20 cellular contexts compared by ENCODE assay signal in the genomic region with DNA sequence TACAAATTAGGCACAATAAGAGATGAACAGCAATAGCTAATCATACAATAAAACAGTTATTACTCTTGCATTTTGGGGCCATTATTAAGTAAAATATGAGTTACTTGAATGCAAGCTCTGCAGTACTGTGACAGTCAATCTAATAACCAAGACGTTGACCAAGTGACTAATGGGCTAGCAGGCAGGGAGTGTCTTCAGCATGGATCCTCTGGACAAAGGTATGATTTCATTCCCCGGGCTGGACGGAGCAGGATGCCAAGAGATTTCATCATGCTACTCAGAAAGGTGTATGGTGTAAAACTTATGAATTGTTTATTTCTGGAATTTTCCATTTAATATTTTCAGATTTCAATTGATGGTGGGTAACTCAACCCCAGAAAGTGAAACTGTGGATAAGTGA.
DNase-seq lines count a peak whose midpoint lies in the region; ATAC-seq and TF ChIP-seq lines count a peak whose summit lies in the region.
"Had no signal": no experiment of that assay in that cellular context is flagged by ENCODE, and none has a peak within 500 bp of the region (broad histone marks: within the 10 kb centered on the region; RNA-seq: fewer than 3 reads in every experiment).

No MANE protein-coding gene starts in this region.

- no peak for DNase-seq in CD4-positive, alpha-beta T cell
- DNase-seq in choroid plexus epithelial cell (ENCODE audit: low read depth), result peak; percentile 41
- no peak for DNase-seq in naive thymus-derived CD4-positive, alpha-beta T cell
- no peak for DNase-seq in heart left ventricle
- no peak for DNase-seq in NCI-H524 (lab: John Stamatoyannopoulos, UW)
- no peak for DNase-seq in COLO829 (ENCODE audit: low spot score)
- DNase-seq: activated CD4-positive, alpha-beta T cell treated with anti-CD3 and anti-CD28 coated beads, Interleukin-2, amount 50 U/mL, for 1 hour; activated T-cell treated with anti-CD3 and anti-CD28 coated beads, Interleukin-2, amount 50 U/mL, for 48 hours; AML-193; DMS153; esophagus squamous epithelium; Karpas-422; left lung; NCI-H1417; posterior cingulate gyrus; SHP77 treated with DMSO at 0.1 percent for 48 hours; T1000 had no signal

- H3K79me2 ChIP-seq in OCI-LY1 (ENCODE audit: insufficient read depth, low read length), result peaks cover 9% of the 10 kb centered on the region

- no peaks in the 10 kb centered on the region for H3K9me2 ChIP-seq in OCI-LY1 (ENCODE audit: low read depth, low read length)

- peaks cover 70% of the 10 kb centered on the region for H3K4me1 Mint-ChIP-seq in CD4-positive, alpha-beta T cell (ENCODE audit: low read depth)
- H3K4me1 Mint-ChIP-seq in naive thymus-derived CD4-positive, alpha-beta T cell, result peaks cover 28 to 79% (median 65%) of the 10 kb centered on the region in 7 donors

- no peaks in the 10 kb centered on the region for H3F3A ChIP-seq in OCI-LY1 (ENCODE audit: insufficient read depth, low read length)

- no peak overlapping the region for H3K27ac ChIP-seq in CD4-positive, alpha-beta T cell (ENCODE audit: low read depth, low read length)
- H3K27ac ChIP-seq in OCI-LY1 (ENCODE audit: low read depth, low read length, poor library complexity, severe bottlenecking) (peak overlapping the region; percentile 67), heart left ventricle (no peak overlapping the region)
- H3K27ac ChIP-seq in naive thymus-derived CD4-positive, alpha-beta T cell (ENCODE audit: low read depth, low read length), result no peak overlapping the region
- H3K27ac ChIP-seq: esophagus squamous epithelium, left lung had no signal

- H3K4me2 ChIP-seq in OCI-LY1 (ENCODE audit: low read length), result no peak overlapping the region

- H3K36me3 ChIP-seq in OCI-LY1 (ENCODE audit: insufficient read depth, low read length), result peaks cover 69% of the 10 kb centered on the region
- H3K36me3 ChIP-seq in naive thymus-derived CD4-positive, alpha-beta T cell (ENCODE audit: control insufficient read depth in 2 of 3, insufficient read depth in 3 of 3, low read length in 3 of 3), result peaks cover 0 to 21% (median 0%) of the 10 kb centered on the region in 3 experiments
- peaks cover 0 to 47% (median 12%) of the 10 kb centered on the region in 9 donors for H3K36me3 ChIP-seq in heart left ventricle

- WGBS in heart left ventricle, 4 donors, result 65 to 79% (median 72%) methylated on average over 3 of the region's 3 CpGs

- no peak for TF ChIP-seq POLR2A in heart left ventricle (IDR thresholded peaks at IDR 0.05)

- H3K4me3 ChIP-seq in OCI-LY1 (ENCODE audit: low read depth, low read length, poor library complexity, severe bottlenecking) (no peak overlapping the region), choroid plexus epithelial cell (ENCODE audit: low read depth, low read length) (no peak overlapping the region), heart left ventricle (no peak overlapping the region)
- no peak overlapping the region for H3K4me3 ChIP-seq in naive thymus-derived CD4-positive, alpha-beta T cell (ENCODE audit: low read length)
- H3K4me3 ChIP-seq: esophagus squamous epithelium, left lung had no signal

- H3K27me3 ChIP-seq in CD4-positive, alpha-beta T cell (ENCODE audit: control insufficient read depth, insufficient read depth, low read length), result no peaks in the 10 kb centered on the region
- H3K27me3 ChIP-seq in OCI-LY1 (ENCODE audit: insufficient read depth, low read length) (no peaks in the 10 kb centered on the region), heart left ventricle (no peaks in the 10 kb centered on the region)
- H3K27me3 ChIP-seq in naive thymus-derived CD4-positive, alpha-beta T cell (ENCODE audit: control insufficient read depth in 2 of 2, insufficient read depth in 2 of 2, low read length in 2 of 2), result no peaks in the 10 kb centered on the region
- H3K27me3 ChIP-seq: esophagus squamous epithelium, left lung had no signal

- H4K20me1 ChIP-seq in OCI-LY1 (ENCODE audit: insufficient read depth, low read length), result no peaks in the 10 kb centered on the region; the same call in 1 of the 2 replicates

- intact Hi-C loops in CD4-positive, alpha-beta T cell (cut with DNase I, micrococcal nuclease), result loop anchor here in 1 of 2 experiments (10.0 kb wide), 1 partner anchor 807 kb away; no protein-coding TSS in a partner anchor
- intact Hi-C loops in naive thymus-derived CD4-positive, alpha-beta T cell (cut with micrococcal nuclease), result no loop called here
- intact Hi-C loops in heart left ventricle (cut with DNase I), result loop anchor here in 1 of 10 donors (10.0 kb wide), 1 partner anchor 87 kb away; a partner anchor contains a TSS

- no peak overlapping the region for H2AFZ ChIP-seq in OCI-LY1 (ENCODE audit: low read length)

- CTCF ChIA-PET in CD4-positive, alpha-beta T cell (lab: Charles Lee), result interaction anchor here (1.2 to 1.5 kb wide), 2 partner anchors 38 to 133 kb away, joined by 4 read pairs; no protein-coding TSS in a partner anchor
- CTCF ChIA-PET in naive thymus-derived CD4-positive, alpha-beta T cell (lab: Charles Lee), result interaction anchor here (0.6 to 1.2 kb wide), 5 partner anchors 9 to 766 kb away, joined by 3 to 4 read pairs (median 3); no protein-coding TSS in a partner anchor

- no peak for TF ChIP-seq CTCF in CD4-positive, alpha-beta T cell (IDR thresholded peaks at IDR 0.05)
- TF ChIP-seq CTCF in OCI-LY1 (IDR thresholded peaks at IDR 0.05; ENCODE audit: low read length), result no peak
- TF ChIP-seq CTCF in choroid plexus epithelial cell (conservative IDR thresholded peaks at IDR 0.05; ENCODE audit: low read depth, low read length), result no peak
- TF ChIP-seq CTCF in heart left ventricle (IDR thresholded peaks at IDR 0.05), result no peak

- peaks cover 96% of the 10 kb centered on the region for H3K36me3 Mint-ChIP-seq in CD4-positive, alpha-beta T cell (ENCODE audit: low read depth)
- peaks cover 4 to 24% (median 12%) of the 10 kb centered on the region in 5 donors for H3K36me3 Mint-ChIP-seq in naive thymus-derived CD4-positive, alpha-beta T cell

- ATAC-seq in CD4-positive, alpha-beta T cell (ENCODE audit: poor library complexity), result no peak
- no peak for ATAC-seq in naive thymus-derived CD4-positive, alpha-beta T cell
- ATAC-seq in HG03097 (IDR thresholded peaks at IDR 0.05; ENCODE audit: low FRiP score, unreplicated experiment) (no peak), heart left ventricle (no peak)
- ATAC-seq: left lung had no signal

- no peak overlapping the region for H3K9ac ChIP-seq in OCI-LY1 (ENCODE audit: low read length)

- H3K27me3 Mint-ChIP-seq in CD4-positive, alpha-beta T cell, result no peaks in the 10 kb centered on the region
- H3K27me3 Mint-ChIP-seq in naive thymus-derived CD4-positive, alpha-beta T cell, result no peaks in the 10 kb centered on the region
- H3K27me3 Mint-ChIP-seq: dendritic cell treated with granulocyte-macrophage colony-stimulating factor and Interleukin-4, amounts not matched to agents 40 ng/mL and 50 ng/mL, for 4 days had no signal

- H3K9me3 ChIP-seq in CD4-positive, alpha-beta T cell (ENCODE audit: control insufficient read depth, low read length), result no peaks in the 10 kb centered on the region
- H3K9me3 ChIP-seq in OCI-LY1 (ENCODE audit: low read length) (no peaks in the 10 kb centered on the region), heart left ventricle (no peaks in the 10 kb centered on the region)
- no peaks in the 10 kb centered on the region for H3K9me3 ChIP-seq in naive thymus-derived CD4-positive, alpha-beta T cell (ENCODE audit: control insufficient read depth in 2 of 3, low read length in 3 of 3)
- H3K9me3 ChIP-seq: esophagus squamous epithelium, left lung had no signal

- H3K4me3 Mint-ChIP-seq in CD4-positive, alpha-beta T cell, result no peak overlapping the region
- H3K4me3 Mint-ChIP-seq in naive thymus-derived CD4-positive, alpha-beta T cell, result peak overlapping the region in 2 of 10 donors; percentile 13
- H3K4me3 Mint-ChIP-seq: dendritic cell treated with granulocyte-macrophage colony-stimulating factor and Interleukin-4, amounts not matched to agents 40 ng/mL and 50 ng/mL, for 4 days had no signal

- no peaks in the 10 kb centered on the region for H3K9me3 Mint-ChIP-seq in CD4-positive, alpha-beta T cell
- H3K9me3 Mint-ChIP-seq in naive thymus-derived CD4-positive, alpha-beta T cell, result no peaks in the 10 kb centered on the region
- H3K9me3 Mint-ChIP-seq: dendritic cell treated with granulocyte-macrophage colony-stimulating factor and Interleukin-4, amounts not matched to agents 40 ng/mL and 50 ng/mL, for 4 days had no signal

- H3K27ac Mint-ChIP-seq in CD4-positive, alpha-beta T cell, result peak overlapping the region; percentile 48
- peak overlapping the region in 5 of 9 donors; percentile 17 to 70 (median 67) for H3K27ac Mint-ChIP-seq in naive thymus-derived CD4-positive, alpha-beta T cell
- H3K27ac Mint-ChIP-seq: dendritic cell treated with granulocyte-macrophage colony-stimulating factor and Interleukin-4, amounts not matched to agents 40 ng/mL and 50 ng/mL, for 4 days had no signal

- POLR2A ChIA-PET in CD4-positive, alpha-beta T cell (lab: Charles Lee), result no interaction called here
- POLR2A ChIA-PET in naive thymus-derived CD4-positive, alpha-beta T cell (lab: Charles Lee), result interaction anchor here (0.6 kb wide), 1 partner anchor 98 kb away, joined by 3 read pairs; no protein-coding TSS in a partner anchor

- H3K4me1 ChIP-seq in OCI-LY1 (ENCODE audit: insufficient read depth, low read length, severe bottlenecking) (peaks cover 78% of the 10 kb centered on the region), heart left ventricle (peaks cover 0 to 49% (median 17%) of the 10 kb centered on the region in 12 donors)
- peaks cover 0 to 11% of the 10 kb centered on the region in 2 donors for H3K4me1 ChIP-seq in naive thymus-derived CD4-positive, alpha-beta T cell (ENCODE audit: control insufficient read depth in 2 of 2, insufficient read depth in 2 of 2, low read length in 2 of 2)
